21 cellular contexts compared by ENCODE assay signal in the genomic region with DNA sequence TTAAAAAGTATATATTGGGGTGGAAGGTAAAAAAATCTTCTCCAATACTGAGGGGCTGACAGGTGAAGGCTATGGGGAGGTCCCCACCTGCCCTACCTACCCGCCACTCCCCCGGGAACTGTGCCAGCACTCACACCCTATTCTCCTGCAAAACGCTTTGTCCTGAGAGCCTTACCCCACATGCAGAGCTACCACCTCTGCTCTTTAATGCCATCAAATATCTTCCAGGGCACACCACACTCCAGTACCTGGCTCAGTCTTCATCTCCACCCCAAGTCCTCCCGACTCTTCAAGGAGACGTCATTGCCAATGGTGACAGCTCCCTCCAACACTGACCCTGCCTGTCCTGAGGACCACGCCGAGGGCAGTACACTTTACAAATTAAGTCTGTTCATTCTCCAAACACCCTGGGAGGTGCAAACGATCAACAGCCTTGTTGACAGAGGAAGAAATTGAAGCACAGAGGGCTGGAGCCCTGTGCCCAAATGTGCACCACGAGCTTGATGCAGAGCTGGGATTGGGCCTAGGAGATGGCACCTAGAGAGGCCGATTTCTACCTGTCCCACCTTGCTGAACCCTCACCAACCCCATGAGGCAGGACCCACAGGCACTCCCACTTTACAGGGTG. TPM values are rescaled to one million over a fixed set of nuclear protein-coding genes. Genes with fewer than 3 reads are reported as not detected.
DNase-seq lines count a peak whose midpoint lies in the region; ATAC-seq and TF ChIP-seq lines count a peak whose summit lies in the region.
"Had no signal": no experiment of that assay in that cellular context is flagged by ENCODE, and none has a peak within 500 bp of the region (broad histone marks: within the 10 kb centered on the region; RNA-seq: fewer than 3 reads in every experiment).

No MANE protein-coding gene starts in this region.

- H3K4me1 Mint-ChIP-seq in CD14-positive monocyte: peaks cover 33% of the 10 kb centered on the region
- H3K4me1 Mint-ChIP-seq in dendritic cell treated with granulocyte-macrophage colony-stimulating factor and Interleukin-4, amounts not matched to agents 40 ng/mL and 50 ng/mL, for 4 days (ENCODE audit: low read depth): peaks cover 37% of the 10 kb centered on the region
- peaks cover 8% of the 10 kb centered on the region for H3K4me1 Mint-ChIP-seq in activated CD4-positive, alpha-beta T cell treated with anti-CD3 and anti-CD28 coated beads, Interleukin-2, amount 10 ng/mL, durations not matched to agents 24 days and 14 days

- peaks cover 8 to 14% (median 10%) of the 10 kb centered on the region in 7 donors for H3K9me3 Mint-ChIP-seq in CD14-positive monocyte
- peaks cover 10% of the 10 kb centered on the region for H3K9me3 Mint-ChIP-seq in dendritic cell treated with granulocyte-macrophage colony-stimulating factor and Interleukin-4, amounts not matched to agents 40 ng/mL and 50 ng/mL, for 4 days
- peaks cover 9% of the 10 kb centered on the region for H3K9me3 Mint-ChIP-seq in activated CD4-positive, alpha-beta T cell treated with anti-CD3 and anti-CD28 coated beads, Interleukin-2, amount 10 ng/mL, durations not matched to agents 24 days and 14 days

- DNase-seq in CD14-positive monocyte (ENCODE audit: low spot score) (peak; percentile 5), omental fat pad (ENCODE audit: low spot score) (peak; percentile 6), GDM1 (lab: John Stamatoyannopoulos, UW) (no peak), HCEC 1CT (no peak)
- no peak for DNase-seq in activated CD4-positive, alpha-beta T cell treated with anti-CD3 and anti-CD28 coated beads, Interleukin-2, amount 10 ng/mL, durations not matched to agents 24 days and 14 days
- DNase-seq: activated B cell treated with CpG ODN at 0.5 μM for 24 hours; activated CD4-positive, alpha-beta T cell treated with anti-CD3 and anti-CD28 coated beads, Interleukin-2, amount 50 U/mL, for 48 hours; CD8-positive, alpha-beta memory T cell; colonic mucosa; DMS153; mesenchymal stem cell; NCI-H146; PC-3; SHP77 had no signal

- no peak overlapping the region for H3K4me3 Mint-ChIP-seq in CD14-positive monocyte
- no peak overlapping the region for H3K4me3 Mint-ChIP-seq in dendritic cell treated with granulocyte-macrophage colony-stimulating factor and Interleukin-4, amounts not matched to agents 40 ng/mL and 50 ng/mL, for 4 days
- H3K4me3 Mint-ChIP-seq in activated CD4-positive, alpha-beta T cell treated with anti-CD3 and anti-CD28 coated beads, Interleukin-2, amount 10 ng/mL, durations not matched to agents 24 days and 14 days: no peak overlapping the region
- H3K4me3 Mint-ChIP-seq: activated B cell treated with CpG ODN at 0.5 μM for 24 hours; brain; stimulated activated memory B cell treated with anti-CD40 and anti-IgM and Interleukin-4, amounts not matched to agents 10 μg/mL and 1 μg/mL and 100 μg/mL, for 72 hours had no signal

- no peak overlapping the region for H3K4me3 ChIP-seq in BLaER1
- H3K4me3 ChIP-seq: colonic mucosa, prostate gland had no signal

- H3K4me1 ChIP-seq in BLaER1: peaks cover 62% of the 10 kb centered on the region
- H3K4me1 ChIP-seq: colonic mucosa, prostate gland had no signal

- H3K9me3 ChIP-seq in BLaER1: peaks cover 7% of the 10 kb centered on the region
- H3K9me3 ChIP-seq: colonic mucosa, prostate gland had no signal

- intact Hi-C loops in CD14-positive monocyte (cut with micrococcal nuclease): no loop called here
- intact Hi-C loops in dendritic cell treated with granulocyte-macrophage colony-stimulating factor and Interleukin-4, amounts not matched to agents 40 ng/mL and 50 ng/mL, for 4 days (cut with micrococcal nuclease): no loop called here
- intact Hi-C loops in activated CD4-positive, alpha-beta T cell treated with anti-CD3 and anti-CD28 coated beads, Interleukin-2, amount 10 ng/mL, durations not matched to agents 24 days and 14 days (cut with micrococcal nuclease): no loop called here

- no peaks in the 10 kb centered on the region for H3K36me3 Mint-ChIP-seq in CD14-positive monocyte
- peaks cover 5% of the 10 kb centered on the region for H3K36me3 Mint-ChIP-seq in dendritic cell treated with granulocyte-macrophage colony-stimulating factor and Interleukin-4, amounts not matched to agents 40 ng/mL and 50 ng/mL, for 4 days (ENCODE audit: low read depth)
- H3K36me3 Mint-ChIP-seq in activated CD4-positive, alpha-beta T cell treated with anti-CD3 and anti-CD28 coated beads, Interleukin-2, amount 10 ng/mL, durations not matched to agents 24 days and 14 days (ENCODE audit: low read depth): no peaks in the 10 kb centered on the region
- H3K36me3 Mint-ChIP-seq: brain had no signal

- H3K27ac Mint-ChIP-seq in CD14-positive monocyte: no peak overlapping the region
- H3K27ac Mint-ChIP-seq in dendritic cell treated with granulocyte-macrophage colony-stimulating factor and Interleukin-4, amounts not matched to agents 40 ng/mL and 50 ng/mL, for 4 days: peak overlapping the region; percentile 69
- H3K27ac Mint-ChIP-seq in activated CD4-positive, alpha-beta T cell treated with anti-CD3 and anti-CD28 coated beads, Interleukin-2, amount 10 ng/mL, durations not matched to agents 24 days and 14 days: no peak overlapping the region
- H3K27ac Mint-ChIP-seq: activated B cell treated with CpG ODN at 0.5 μM for 24 hours; brain; stimulated activated memory B cell treated with anti-CD40 and anti-IgM and Interleukin-4, amounts not matched to agents 10 μg/mL and 1 μg/mL and 100 μg/mL, for 72 hours had no signal

- no peak overlapping the region for H3K27ac ChIP-seq in BLaER1
- H3K27ac ChIP-seq: colonic mucosa, prostate gland had no signal

- no peaks in the 10 kb centered on the region for H3K27me3 ChIP-seq in BLaER1
- H3K27me3 ChIP-seq: colonic mucosa had no signal

- ATAC-seq in omental fat pad (ENCODE audit: low FRiP score): no peak
- ATAC-seq: PC-3; stimulated activated memory B cell treated with anti-CD40 and anti-IgM and Interleukin-4, amounts not matched to agents 10 μg/mL and 1 μg/mL and 100 μg/mL, for 72 hours had no signal

- peaks cover 0 to 8% (median 1%) of the 10 kb centered on the region in 3 donors for H3K27me3 Mint-ChIP-seq in CD14-positive monocyte (ENCODE audit: low read depth in 3 of 3)
- peaks cover 8% of the 10 kb centered on the region for H3K27me3 Mint-ChIP-seq in dendritic cell treated with granulocyte-macrophage colony-stimulating factor and Interleukin-4, amounts not matched to agents 40 ng/mL and 50 ng/mL, for 4 days
- H3K27me3 Mint-ChIP-seq in activated CD4-positive, alpha-beta T cell treated with anti-CD3 and anti-CD28 coated beads, Interleukin-2, amount 10 ng/mL, durations not matched to agents 24 days and 14 days: peaks cover 26% of the 10 kb centered on the region
- H3K27me3 Mint-ChIP-seq: activated B cell treated with CpG ODN at 0.5 μM for 24 hours had no signal

- no peaks in the 10 kb centered on the region for H4K20me1 ChIP-seq in BLaER1

- TF ChIP-seq CTCF in CD14-positive monocyte (IDR thresholded peaks at IDR 0.05) (no peak), omental fat pad (IDR thresholded peaks at IDR 0.05) (no peak)

- H3K4me2 ChIP-seq in BLaER1: peak overlapping the region; percentile 24

- no peak overlapping the region for H3K9ac ChIP-seq in BLaER1

- H3K36me3 ChIP-seq in BLaER1: no peaks in the 10 kb centered on the region
- H3K36me3 ChIP-seq: colonic mucosa, prostate gland had no signal

RNA-seq across cellular contexts. Expression of gene GPR55, which starts 6.0 kb away (rescaled TPM):
- polyA plus RNA-seq in CD14-positive monocyte: under 1 TPM in 1 of 2 donors, not detected in 1; 0.11 TPM
- total RNA-seq in omental fat pad: under 1 TPM in 2 of 4 donors, not detected in 2; 0.12 to 0.19 TPM
- total RNA-seq in activated CD4-positive, alpha-beta T cell treated with anti-CD3 and anti-CD28 coated beads, Interleukin-2, amount 10 ng/mL, durations not matched to agents 24 days and 14 days: 0.23 and 0.38 TPM in 2 replicates
- total RNA-seq: fibroblast of lung, skeletal muscle tissue had no signal
- polyA plus RNA-seq: fibroblast of lung had no signal

Comparison
In these comparisons a context has a peak if more than half of its experiments do, and no peak if none do; other contexts are left out.
1. DNase-seq: peak in CD14-positive monocyte (single experiment) and omental fat pad (single experiment); none in activated CD4-positive, alpha-beta T cell treated with anti-CD3 and anti-CD28 coated beads, Interleukin-2, amount 10 ng/mL, durations not matched to agents 24 days and 14 days (single experiment), GDM1 (single experiment) and HCEC 1CT (single experiment).